ENCODE assay signal across 3 cellular contexts in genomic region chr1:57872913-57873312, GRCh38.
"Had no signal": no experiment of that assay in that cellular context is flagged by ENCODE, and none has a peak within 500 bp of the region (broad histone marks: within the 10 kb centered on the region; RNA-seq: fewer than 3 reads in every experiment).

No MANE protein-coding gene starts in this region.

- ATAC-seq: GM12878 had no signal

- DNase-seq: GDM1, GF-D8 had no signal

- H3K4me3 ChIP-seq: GM12878 had no signal
